Comparison of ENCODE assay signal across 1 cellular context in the genomic region with DNA sequence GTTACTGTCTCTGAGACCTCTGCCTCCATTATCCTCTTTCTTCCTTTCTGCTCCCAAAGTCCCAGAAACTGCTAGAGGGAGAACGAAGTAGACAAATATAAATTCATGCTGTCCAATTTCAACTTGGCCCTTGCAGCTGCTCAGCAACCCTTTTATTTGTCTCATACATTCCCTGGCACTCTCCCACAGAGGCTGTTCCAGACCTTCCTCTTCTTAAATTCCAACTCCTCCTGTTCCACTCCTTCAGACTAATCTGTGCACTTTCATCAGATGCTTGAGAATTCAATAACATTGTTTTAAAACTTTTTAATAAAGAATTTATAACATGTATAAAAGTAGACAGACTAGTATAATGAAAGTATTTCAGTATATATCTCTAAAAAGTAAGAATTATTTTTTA. TPM values are rescaled to one million over a fixed set of nuclear protein-coding genes. Genes with fewer than 3 reads are reported as not detected.
"Had no signal": no experiment of that assay in that cellular context is flagged by ENCODE, and none has a peak within 500 bp of the region (broad histone marks: within the 10 kb centered on the region; RNA-seq: fewer than 3 reads in every experiment).

No MANE protein-coding gene starts in this region.

RNA-seq across cellular contexts. Expression of gene ITGB1BP2, which starts 15.4 kb away (rescaled TPM):
- total RNA-seq: ascending aorta had no signal
